ENCODE assay signal across 8 cellular contexts in genomic region chr9:124054671-124055212, GRCh38. TPM values are rescaled to one million over a fixed set of nuclear protein-coding genes. Genes with fewer than 3 reads are reported as not detected.
A peak's percentile ranks its signal among the peaks of the same experiment; 100 is the strongest.
DNase-seq lines count a peak whose midpoint lies in the region; ATAC-seq and TF ChIP-seq lines count a peak whose summit lies in the region.

No MANE protein-coding gene starts in this region.

- WGBS in aorta, 2 donors = 53 to 54% methylated on average over 6 of the region's 6 CpGs

- POLR2A ChIA-PET in BJ (lab: Charles Lee) = interaction anchor here (0.6 kb wide), 1 partner anchor 205 kb away, joined by 3 read pairs; no protein-coding TSS in a partner anchor

- ATAC-seq in GM18861 (IDR thresholded peaks at IDR 0.05; ENCODE audit: unreplicated experiment) = peak; percentile 89
- peak; percentile 95 for ATAC-seq in HG02973 (IDR thresholded peaks at IDR 0.05; ENCODE audit: unreplicated experiment)
- no peak for ATAC-seq in aorta (ENCODE audit: low FRiP score)

- no peaks in the 10 kb centered on the region for H3K4me1 ChIP-seq in uterus
- H3K4me1 ChIP-seq in aorta (ENCODE audit: control insufficient read depth in 1 of 2, insufficient read depth in 2 of 2, low read length in 2 of 2) = no peaks in the 10 kb centered on the region

- CTCF ChIA-PET in BJ (lab: Yijun Ruan, JAX) = interaction anchor here (0.8 to 7.1 kb wide), 3 partner anchors 14 to 514 kb away, joined by 3 to 68 read pairs (median 3); no protein-coding TSS in a partner anchor

- H3K27ac ChIP-seq in uterus = no peak overlapping the region
- H3K27ac ChIP-seq in aorta (ENCODE audit: low read depth in 1 of 2, low read length in 2 of 2) = no peak overlapping the region

- DNase-seq in BJ (ENCODE audit: low read depth) = peak; percentile 41
- peak; percentile 71 for DNase-seq in RKO (ENCODE audit: low spot score)
- peak; percentile 68 for DNase-seq in kidney glomerular epithelial cell (lab: John Stamatoyannopoulos, UW)
- no peak for DNase-seq in uterus
- no peak for DNase-seq in aorta
- DNase-seq in Kasumi-1 (lab: John Stamatoyannopoulos, UW) = no peak

- TF ChIP-seq CTCF in BJ (IDR thresholded peaks at IDR 0.05; ENCODE audit: insufficient read depth, low read depth, low read length) (0 out of 2 replicates have a peak, but pooled peaks have one; percentile 21), uterus (IDR thresholded peaks at IDR 0.05) (no peak)

- TF ChIP-seq POLR2A in uterus (IDR thresholded peaks at IDR 0.05) = no peak

- H3K27me3 ChIP-seq in BJ (ENCODE audit: control insufficient read depth, insufficient read depth, low read length) = peaks cover 9% of the 10 kb centered on the region
- H3K27me3 ChIP-seq in uterus = no peaks in the 10 kb centered on the region
- H3K27me3 ChIP-seq in aorta (ENCODE audit: control insufficient read depth in 1 of 2, insufficient read depth in 2 of 2, low read length in 1 of 2) = no peaks in the 10 kb centered on the region

- H3K36me3 ChIP-seq in BJ (ENCODE audit: control insufficient read depth, insufficient read depth, low read length) = no peaks in the 10 kb centered on the region
- no peaks in the 10 kb centered on the region for H3K36me3 ChIP-seq in uterus
- no peaks in the 10 kb centered on the region for H3K36me3 ChIP-seq in aorta (ENCODE audit: control insufficient read depth in 1 of 2, insufficient read depth in 2 of 2, low read length in 1 of 2)

- H3K9me3 ChIP-seq in uterus (no peaks in the 10 kb centered on the region), aorta (ENCODE audit: control insufficient read depth, low read length) (peaks cover 4% of the 10 kb centered on the region)

- H3K4me3 ChIP-seq in BJ (ENCODE audit: low read depth, low read length) (no peak overlapping the region), uterus (no peak overlapping the region), aorta (ENCODE audit: low read length in 2 of 2) (no peak overlapping the region)

- intact Hi-C loops in uterus (cut with DNase I; ENCODE audit: low total_unique reads) = no loop called here
- intact Hi-C loops in aorta (cut with DNase I) = no loop called here

RNA-seq across cellular contexts. Expression of gene LHX2, which starts 43.2 kb away (rescaled TPM):
- polyA plus RNA-seq in BJ (2011; rRNA removed) = 0.11 and 0.13 TPM in 2 replicates
- 0.19 TPM in 1 of 2 replicates, not detected in the other for polyA minus RNA-seq in BJ (2011; rRNA and poly(A)+ RNA removed)
- total RNA-seq in uterus = under 1 TPM in 1 of 4 donors, not detected in 3; 0.14 TPM
- under 1 TPM in 1 of 2 donors, not detected in 1; 0.26 TPM for total RNA-seq in aorta
- polyA plus RNA-seq in aorta = under 1 TPM in 1 of 2 donors, not detected in 1; 0.38 TPM

Comparison
In these comparisons a context has a peak if more than half of its experiments do, and no peak if none do; other contexts are left out.
1. DNase-seq: peak in BJ (single experiment), RKO (single experiment) and kidney glomerular epithelial cell (single experiment); none in uterus (0 of 2), aorta (0 of 2) and Kasumi-1 (0 of 2).